Comparison of ENCODE assay signal across 9 cellular contexts in genomic region chr22:23565288-23565941, GRCh38. TPM values are rescaled to one million over a fixed set of nuclear protein-coding genes. Genes with fewer than 3 reads are reported as not detected.
DNase-seq lines count a peak whose midpoint lies in the region; ATAC-seq, FAIRE-seq and TF ChIP-seq lines count a peak whose summit lies in the region.
"Had no signal": no experiment of that assay in that cellular context is flagged by ENCODE, and none has a peak within 500 bp of the region (broad histone marks: within the 10 kb centered on the region; RNA-seq: fewer than 3 reads in every experiment).

No MANE protein-coding gene starts in this region.

- FAIRE-seq in D721Med (lab: Jason Lieb, UNC): no peak

- H3K9me3 ChIP-seq in KOPT-K1 (ENCODE audit: insufficient read depth, low read length, poor library complexity, severe bottlenecking) (no peaks in the 10 kb centered on the region), lower lobe of right lung (no peaks in the 10 kb centered on the region), aorta (ENCODE audit: control insufficient read depth, low read length) (no peaks in the 10 kb centered on the region)

- ATAC-seq in lower lobe of right lung: peak; percentile 34 to 44
- peak; percentile 37 for ATAC-seq in aorta (ENCODE audit: low FRiP score)
- no peak for ATAC-seq in HG03354 (IDR thresholded peaks at IDR 0.05; ENCODE audit: poor library complexity, severe bottlenecking, unreplicated experiment)
- ATAC-seq in GM18873 (IDR thresholded peaks at IDR 0.05; ENCODE audit: low FRiP score, unreplicated experiment): no peak

- H3K27me3 ChIP-seq in lower lobe of right lung (ENCODE audit: low read depth) (peaks cover 38% of the 10 kb centered on the region), aorta (ENCODE audit: control insufficient read depth in 1 of 2, insufficient read depth in 2 of 2, low read length in 1 of 2) (no peaks in the 10 kb centered on the region)

- peak; percentile 37 for DNase-seq in D721Med (ENCODE audit: insufficient read length, low spot score)
- DNase-seq in astrocyte of the spinal cord (ENCODE audit: low read depth, low spot score): no peak
- no peak for DNase-seq in lower lobe of right lung
- DNase-seq in aorta: peak; percentile 24 to 62
- DNase-seq in NCI-H128 (lab: John Stamatoyannopoulos, UW; ENCODE audit: unreplicated experiment): no peak

- H3K36me3 ChIP-seq in KOPT-K1 (ENCODE audit: insufficient read depth, low read length) (no peaks in the 10 kb centered on the region), lower lobe of right lung (no peaks in the 10 kb centered on the region), aorta (ENCODE audit: control insufficient read depth in 1 of 2, insufficient read depth in 2 of 2, low read length in 1 of 2) (no peaks in the 10 kb centered on the region)

- in situ Hi-C loops in astrocyte of the spinal cord (cut with HindIII; ENCODE audit: low sequenced_read_pairs): no loop called here

- H3K27ac ChIP-seq in KOPT-K1 (ENCODE audit: low read depth, low read length, poor library complexity, severe bottlenecking): peak overlapping the region; percentile 65
- no peak overlapping the region for H3K27ac ChIP-seq in lower lobe of right lung
- no peak overlapping the region for H3K27ac ChIP-seq in aorta (ENCODE audit: low read depth in 1 of 2, low read length in 2 of 2)
- H3K27ac ChIP-seq: KMS-11 had no signal

- H3K4me1 ChIP-seq in lower lobe of right lung (peaks cover 10% of the 10 kb centered on the region), aorta (ENCODE audit: control insufficient read depth in 1 of 2, insufficient read depth in 2 of 2, low read length in 2 of 2) (no peaks in the 10 kb centered on the region)

- WGBS in aorta, 2 donors: 2 to 6% methylated on average over 12 of the region's 12 CpGs

- TF ChIP-seq CTCF in D721Med (IDR thresholded peaks at IDR 0.05; ENCODE audit: insufficient read depth, missing control alignments): no peak
- TF ChIP-seq CTCF in astrocyte of the spinal cord (IDR thresholded peaks at IDR 0.05; ENCODE audit: low read depth, low read length): peak; percentile 7
- TF ChIP-seq CTCF in lower lobe of right lung (IDR thresholded peaks at IDR 0.05): no peak

- H3K4me3 ChIP-seq in astrocyte of the spinal cord (ENCODE audit: low read depth, low read length) (no peak overlapping the region), lower lobe of right lung (peak overlapping the region; percentile 48), aorta (ENCODE audit: low read length in 2 of 2) (peak overlapping the region in 1 of 2 donors; percentile 23)

- intact Hi-C loops in lower lobe of right lung (cut with DNase I) (no loop called here), aorta (cut with DNase I) (no loop called here)

RNA-seq across cellular contexts. Expression of gene IGLL1, which starts 14.7 kb away (rescaled TPM):
- total RNA-seq in lower lobe of right lung (not detected), aorta (not detected)
- not detected for polyA plus RNA-seq in aorta

Comparison
In these comparisons a context has a peak if more than half of its experiments do, and no peak if none do; other contexts are left out.
1. DNase-seq: peak in D721Med (single experiment) and aorta (2 of 2); none in astrocyte of the spinal cord (single experiment), lower lobe of right lung (single experiment) and NCI-H128 (single experiment).
2. ATAC-seq: peak in lower lobe of right lung (2 of 2) and aorta (single experiment); none in HG03354 (single experiment) and GM18873 (single experiment).